In the genomic region with DNA sequence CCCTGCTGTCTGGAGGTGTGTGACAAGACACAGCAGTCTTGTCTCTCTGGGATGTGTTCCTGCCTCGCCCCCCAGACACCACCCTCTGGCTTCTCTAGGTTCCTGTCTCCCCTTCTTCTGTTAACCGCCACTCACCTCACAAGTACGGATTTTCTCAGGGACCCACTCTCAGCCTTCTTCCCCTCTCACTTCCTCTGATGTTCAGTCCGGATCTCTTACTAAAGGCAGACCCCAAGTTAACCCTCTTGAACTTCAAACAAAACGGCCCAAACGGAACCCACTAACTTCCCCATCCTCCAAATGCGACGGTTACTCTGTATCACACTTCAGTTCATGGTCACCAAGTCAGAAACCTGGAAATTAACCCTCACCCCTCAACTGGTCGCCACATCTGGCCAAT, we compare ENCODE assay signal across 24 cellular contexts. TPM values are rescaled to one million over a fixed set of nuclear protein-coding genes. Genes with fewer than 3 reads are reported as not detected.
A peak's percentile ranks its signal among the peaks of the same experiment; 100 is the strongest.
DNase-seq lines count a peak whose midpoint lies in the region; ATAC-seq and TF ChIP-seq lines count a peak whose summit lies in the region.
"Had no signal": no experiment of that assay in that cellular context is flagged by ENCODE, and none has a peak within 500 bp of the region (broad histone marks: within the 10 kb centered on the region; RNA-seq: fewer than 3 reads in every experiment).

No MANE protein-coding gene starts in this region.

- H2AFZ ChIP-seq in GM23338, result no peak overlapping the region

- DNase-seq in Caco-2, result no peak
- no peak for DNase-seq in GM23338 (ENCODE audit: low spot score)
- no peak for DNase-seq in WTC11 (ENCODE audit: low spot score)
- no peak for DNase-seq in progenitor cell of endocrine pancreas (ENCODE audit: low spot score, unreplicated experiment)
- no peak for DNase-seq in lower leg skin (ENCODE audit: low spot score in 2 of 2)
- DNase-seq in NAMALWA (ENCODE audit: low spot score), result no peak
- DNase-seq: activated CD4-positive, alpha-beta T cell treated with anti-CD3 and anti-CD28 coated beads for 48 hours; activated effector memory CD4-positive, alpha-beta T cell treated with anti-CD3 and anti-CD28 coated beads, Interleukin-2, amount 50 U/mL, for 16 hours; activated T-cell treated with anti-CD3 and anti-CD28 coated beads, Interleukin-2, amount 50 U/mL, for 1 hour; C1 segment of cervical spinal cord; cerebellar nuclear complex; HCEC 1CT; left ventricle myocardium inferior; NCI-H1092; NCI-H1694 treated with DMSO at 0.1 percent for 48 hours; NCI-H2171; NCI-H524; retina; RPMI8226; SK-N-SH; T-helper 2 cell; transverse colon had no signal

- H3K27me3 ChIP-seq in Caco-2 (replicated peaks; ENCODE audit: control insufficient read depth, insufficient read depth, low read length), result no peaks in the 10 kb centered on the region
- H3K27me3 ChIP-seq in GM23338 (ENCODE audit: insufficient read depth), result no peaks in the 10 kb centered on the region
- H3K27me3 ChIP-seq: transverse colon had no signal

- H3K9me3 Mint-ChIP-seq in Caco-2 (ENCODE audit: unreplicated experiment), result no peaks in the 10 kb centered on the region
- H3K9me3 Mint-ChIP-seq in GM23338, result no peaks in the 10 kb centered on the region
- no peaks in the 10 kb centered on the region for H3K9me3 Mint-ChIP-seq in WTC11
- H3K9me3 Mint-ChIP-seq in progenitor cell of endocrine pancreas (ENCODE audit: low read depth), result no peaks in the 10 kb centered on the region

- H3K4me2 ChIP-seq in GM23338, result no peak overlapping the region
- H3K4me2 ChIP-seq: SK-N-SH had no signal

- H3K9me3 ChIP-seq in Caco-2, result no peaks in the 10 kb centered on the region
- H3K9me3 ChIP-seq: left ventricle myocardium inferior, SK-N-SH, transverse colon had no signal

- no peaks in the 10 kb centered on the region for H3K27me3 Mint-ChIP-seq in Caco-2 (ENCODE audit: insufficient read depth, unreplicated experiment)
- no peaks in the 10 kb centered on the region for H3K27me3 Mint-ChIP-seq in GM23338 (ENCODE audit: insufficient read depth, low read depth, poor library complexity)
- H3K27me3 Mint-ChIP-seq in WTC11 (ENCODE audit: low read depth), result no peaks in the 10 kb centered on the region
- H3K27me3 Mint-ChIP-seq in progenitor cell of endocrine pancreas, result no peaks in the 10 kb centered on the region

- no peak for ATAC-seq in GM23338
- ATAC-seq in WTC11, result no peak
- no peak for ATAC-seq in GM21447 (IDR thresholded peaks at IDR 0.05; ENCODE audit: unreplicated experiment)

- H3K4me3 Mint-ChIP-seq in Caco-2 (ENCODE audit: unreplicated experiment) (no peak overlapping the region), GM23338 (no peak overlapping the region), WTC11 (no peak overlapping the region), progenitor cell of endocrine pancreas (ENCODE audit: low read depth) (no peak overlapping the region)

- 83 to 89% methylated on average over 9 of the region's 9 CpGs for WGBS in lower leg skin, 2 donors

- H3K4me1 ChIP-seq in Caco-2 (peaks cover 37% of the 10 kb centered on the region), GM23338 (ENCODE audit: insufficient read depth) (peaks cover 25% of the 10 kb centered on the region)
- H3K4me1 ChIP-seq: left ventricle myocardium inferior had no signal

- intact Hi-C loops in Caco-2 (cut with micrococcal nuclease; ENCODE audit: unreplicated experiment) (no loop called here), lower leg skin (cut with DNase I; ENCODE audit: low total_unique reads) (no loop called here)

- peaks cover 32% of the 10 kb centered on the region for H3K36me3 Mint-ChIP-seq in Caco-2 (ENCODE audit: insufficient read depth, unreplicated experiment)
- peaks cover 19% of the 10 kb centered on the region for H3K36me3 Mint-ChIP-seq in GM23338 (ENCODE audit: low read depth)
- H3K36me3 Mint-ChIP-seq in WTC11, result peaks cover 28% of the 10 kb centered on the region
- peaks cover 14% of the 10 kb centered on the region for H3K36me3 Mint-ChIP-seq in progenitor cell of endocrine pancreas (ENCODE audit: insufficient read depth)

- no peak overlapping the region for H3K4me3 ChIP-seq in Caco-2 (ENCODE audit: low read depth, low read length)
- no peak overlapping the region for H3K4me3 ChIP-seq in GM23338
- no peak overlapping the region for H3K4me3 ChIP-seq in lower leg skin (ENCODE audit: low read depth, poor library complexity, severe bottlenecking)
- H3K4me3 ChIP-seq: left ventricle myocardium inferior, skin epidermis, transverse colon had no signal

- H3F3A ChIP-seq in GM23338 (replicated peaks; ENCODE audit: low read depth), result no peaks in the 10 kb centered on the region; the same call in 1 of the 2 replicates

- H4K20me1 ChIP-seq in GM23338 (replicated peaks; ENCODE audit: insufficient read depth), result no peaks in the 10 kb centered on the region; the same call in none of the 2 replicates

- BruUV-seq in Caco-2 (replicated peaks; lab: Mats Ljungman, UMichigan), result no TSS peak

- H3K27ac ChIP-seq in GM23338 (ENCODE audit: low read depth), result no peak overlapping the region
- H3K27ac ChIP-seq: left ventricle myocardium inferior, skin epidermis, transverse colon had no signal

- H3K9me2 ChIP-seq in GM23338 (ENCODE audit: insufficient read depth), result no peaks in the 10 kb centered on the region; the same call in 1 of the 2 replicates
- H3K9me2 ChIP-seq: SK-N-SH had no signal

- no peak for TF ChIP-seq POLR2A in lower leg skin (IDR thresholded peaks at IDR 0.05)

- POLR2A ChIA-PET in Caco-2 (lab: Charles Lee), result no interaction called here
- POLR2A ChIA-PET in WTC11 (lab: Charles Lee), result no interaction called here

- H3K27ac Mint-ChIP-seq in Caco-2 (ENCODE audit: unreplicated experiment) (peak overlapping the region; percentile 23), GM23338 (peak overlapping the region; percentile 13; the same call in 1 of the 2 replicates), WTC11 (peak overlapping the region; percentile 12; the same call in 1 of the 2 replicates), progenitor cell of endocrine pancreas (peak overlapping the region; percentile 31)

- TF ChIP-seq CTCF in Caco-2 (IDR thresholded peaks at IDR 0.05; ENCODE audit: insufficient read depth in 1 of 2, low read depth in 1 of 2, low read length in 1 of 2, severe bottlenecking in 1 of 2, unreplicated experiment in 1 of 2) (no peak), GM23338 (conservative IDR thresholded peaks at IDR 0.05; ENCODE audit: low read depth in 2 of 2) (no peak), WTC11 (IDR thresholded peaks at IDR 0.05) (no peak), progenitor cell of endocrine pancreas (IDR thresholded peaks at IDR 0.05; ENCODE audit: unreplicated experiment) (no peak), lower leg skin (IDR thresholded peaks at IDR 0.05) (no peak)

- H3K36me3 ChIP-seq in Caco-2 (ENCODE audit: control insufficient read depth, insufficient read depth, low read length) (no peaks in the 10 kb centered on the region), GM23338 (ENCODE audit: insufficient read depth) (0 out of 2 replicates have a peak, but pooled peaks cover under 1% of the 10 kb centered on the region)
- H3K36me3 ChIP-seq: left ventricle myocardium inferior, transverse colon had no signal

- CTCF ChIA-PET in Caco-2 (lab: Charles Lee) (no interaction called here), WTC11 (lab: Charles Lee) (no interaction called here)

- H3K4me1 Mint-ChIP-seq in Caco-2 (ENCODE audit: low read depth, unreplicated experiment) (peaks cover 38% of the 10 kb centered on the region), GM23338 (peaks cover 44% of the 10 kb centered on the region), WTC11 (peaks cover 53% of the 10 kb centered on the region), progenitor cell of endocrine pancreas (ENCODE audit: low read depth) (peaks cover 32% of the 10 kb centered on the region)

- H3K79me2 ChIP-seq in GM23338 (replicated peaks; ENCODE audit: insufficient read depth), result peaks cover 15% of the 10 kb centered on the region

TF ChIP-seq in WTC11, 78 proteins besides CTCF, POLR2A, EP300 and RAD21 (continues in another document):
- no peak for TF ChIP-seq TEAD4 (CRISPR knock-in tag; IDR thresholded peaks at IDR 0.05)
- no peak for TF ChIP-seq FOXK1 (CRISPR knock-in tag; IDR thresholded peaks at IDR 0.05)
- TF ChIP-seq ZNF317 (CRISPR knock-in tag; IDR thresholded peaks at IDR 0.05; ENCODE audit: borderline replicate concordance, low read depth), result no peak
- no peak for TF ChIP-seq ZNF263 (CRISPR knock-in tag; IDR thresholded peaks at IDR 0.05; ENCODE audit: low read depth)
- TF ChIP-seq, protein P1, sequence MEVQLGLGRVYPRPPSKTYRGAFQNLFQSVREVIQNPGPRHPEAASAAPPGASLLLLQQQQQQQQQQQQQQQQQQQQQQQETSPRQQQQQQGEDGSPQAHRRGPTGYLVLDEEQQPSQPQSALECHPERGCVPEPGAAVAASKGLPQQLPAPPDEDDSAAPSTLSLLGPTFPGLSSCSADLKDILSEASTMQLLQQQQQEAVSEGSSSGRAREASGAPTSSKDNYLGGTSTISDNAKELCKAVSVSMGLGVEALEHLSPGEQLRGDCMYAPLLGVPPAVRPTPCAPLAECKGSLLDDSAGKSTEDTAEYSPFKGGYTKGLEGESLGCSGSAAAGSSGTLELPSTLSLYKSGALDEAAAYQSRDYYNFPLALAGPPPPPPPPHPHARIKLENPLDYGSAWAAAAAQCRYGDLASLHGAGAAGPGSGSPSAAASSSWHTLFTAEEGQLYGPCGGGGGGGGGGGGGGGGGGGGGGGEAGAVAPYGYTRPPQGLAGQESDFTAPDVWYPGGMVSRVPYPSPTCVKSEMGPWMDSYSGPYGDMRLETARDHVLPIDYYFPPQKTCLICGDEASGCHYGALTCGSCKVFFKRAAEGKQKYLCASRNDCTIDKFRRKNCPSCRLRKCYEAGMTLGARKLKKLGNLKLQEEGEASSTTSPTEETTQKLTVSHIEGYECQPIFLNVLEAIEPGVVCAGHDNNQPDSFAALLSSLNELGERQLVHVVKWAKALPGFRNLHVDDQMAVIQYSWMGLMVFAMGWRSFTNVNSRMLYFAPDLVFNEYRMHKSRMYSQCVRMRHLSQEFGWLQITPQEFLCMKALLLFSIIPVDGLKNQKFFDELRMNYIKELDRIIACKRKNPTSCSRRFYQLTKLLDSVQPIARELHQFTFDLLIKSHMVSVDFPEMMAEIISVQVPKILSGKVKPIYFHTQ (CRISPR knock-in tag; IDR thresholded peaks at IDR 0.05), result no peak
- TF ChIP-seq ZNF396 (CRISPR knock-in tag; IDR thresholded peaks at IDR 0.05; ENCODE audit: borderline replicate concordance), result no peak
- TF ChIP-seq, protein P2, sequence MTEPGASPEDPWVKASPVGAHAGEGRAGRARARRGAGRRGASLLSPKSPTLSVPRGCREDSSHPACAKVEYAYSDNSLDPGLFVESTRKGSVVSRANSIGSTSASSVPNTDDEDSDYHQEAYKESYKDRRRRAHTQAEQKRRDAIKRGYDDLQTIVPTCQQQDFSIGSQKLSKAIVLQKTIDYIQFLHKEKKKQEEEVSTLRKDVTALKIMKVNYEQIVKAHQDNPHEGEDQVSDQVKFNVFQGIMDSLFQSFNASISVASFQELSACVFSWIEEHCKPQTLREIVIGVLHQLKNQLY (CRISPR knock-in tag; IDR thresholded peaks at IDR 0.05), result no peak

RNA-seq across cellular contexts. Expression of a gene that starts 32.0 kb away (rescaled TPM):
- 22.4 and 28.5 TPM in 2 replicates for total RNA-seq in Caco-2 (2022)
- total RNA-seq in GM23338 (2014; rRNA removed; shearing (Covaris generic)), result 33.8 and 40.4 TPM in 2 replicates
- polyA plus RNA-seq in GM23338 (2016; fragmentation: Nextera tagmentation; extraction: Ambion mirVana), result 14.8 and 15.9 TPM in 2 replicates
- total RNA-seq in WTC11 (2021), result 50.6 to 56.6 TPM (median 50.8 TPM) in 3 replicates
- 32.2 and 33.1 TPM in 2 replicates for total RNA-seq in progenitor cell of endocrine pancreas
- total RNA-seq in lower leg skin, result 1 to 10 TPM; 1.3 to 2.1 (median 1.6) TPM
